8 cellular contexts compared by ENCODE assay signal in the genomic region with DNA sequence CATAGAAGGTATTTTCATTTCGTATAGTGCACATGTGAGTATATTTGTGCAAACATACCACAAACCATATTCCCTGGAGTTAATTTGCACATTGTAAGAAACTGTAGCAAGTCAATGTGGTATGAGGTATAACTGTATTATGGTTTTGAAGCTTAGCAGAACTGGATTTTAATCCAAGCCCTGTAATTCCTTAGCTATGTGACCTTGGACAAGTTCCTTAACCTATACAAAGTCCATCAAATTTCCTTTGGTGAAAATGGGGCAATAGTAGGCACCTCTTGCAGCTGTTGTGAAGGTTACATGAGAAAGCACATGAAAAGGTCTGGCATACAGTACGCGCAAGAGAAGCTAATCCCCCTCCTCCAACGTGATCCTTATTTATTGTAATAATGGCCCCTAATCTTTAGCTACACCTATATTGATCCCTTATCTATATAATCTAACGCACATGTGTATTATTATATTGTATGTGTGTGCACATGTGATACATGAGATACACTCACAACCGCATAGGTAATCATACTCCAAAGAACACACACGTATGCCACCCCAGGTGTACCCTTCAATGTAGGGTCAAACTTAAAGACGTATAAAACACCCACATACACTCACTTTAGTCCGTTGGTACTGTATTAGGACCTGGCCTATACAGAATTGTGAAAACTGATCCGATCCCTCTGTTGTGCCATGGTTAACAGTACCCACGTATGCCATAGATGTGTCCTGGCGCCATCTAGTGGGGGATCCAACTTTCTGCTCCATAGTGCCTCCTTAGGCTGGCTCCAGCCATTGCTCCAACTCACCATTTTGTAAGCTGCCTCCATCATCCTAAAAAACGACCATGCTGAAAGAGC.
DNase-seq lines count a peak whose midpoint lies in the region; ATAC-seq and TF ChIP-seq lines count a peak whose summit lies in the region.

No MANE protein-coding gene starts in this region.

- DNase-seq in ACHN (peak; percentile 73), NCI-H2029 (lab: John Stamatoyannopoulos, UW) (peak; percentile 56), T1000 (lab: John Stamatoyannopoulos, UW) (peak; percentile 15), astrocyte of the spinal cord (ENCODE audit: low read depth, low spot score) (peak; percentile 71), iPS DF 6.9 (ENCODE audit: low read depth, low spot score) (peak; percentile 82)
- DNase-seq in stimulated activated CD4-positive, alpha-beta T cell treated with anti-CD3 and anti-CD28 coated beads, Interleukin-12 subunit alpha, Interleukin-12 subunit beta, amount 100 ng/mL, for 4 hours: peak; percentile 57

- peak; percentile 98 for TF ChIP-seq CTCF in astrocyte of the spinal cord (IDR thresholded peaks at IDR 0.05; ENCODE audit: low read depth, low read length)

- no peaks in the 10 kb centered on the region for H3K36me3 ChIP-seq in iPS DF 6.9 (ENCODE audit: control insufficient read depth, insufficient read depth, low read length)

- no peaks in the 10 kb centered on the region for H3K27me3 ChIP-seq in iPS DF 6.9 (ENCODE audit: control insufficient read depth, insufficient read depth, low read length)

- H3K4me1 ChIP-seq in iPS DF 6.9 (ENCODE audit: control insufficient read depth, insufficient read depth, low read length): no peaks in the 10 kb centered on the region

- in situ Hi-C loops in ACHN (cut with HindIII; ENCODE audit: low pct_ligation_motif_present, low pct_unique_long_range_greater_than_20kb, low sequenced_read_pairs) (no loop called here), astrocyte of the spinal cord (cut with HindIII; ENCODE audit: low sequenced_read_pairs) (no loop called here)

- ATAC-seq in GM18861 (IDR thresholded peaks at IDR 0.05; ENCODE audit: unreplicated experiment) (peak; percentile 97), HG03045 (IDR thresholded peaks at IDR 0.05; ENCODE audit: unreplicated experiment) (peak; percentile 98)

- WGBS in iPS DF 6.9 (ENCODE audit: insufficient coverage, insufficient read length): no CpG with 5 or more reads among the region's 13 CpGs

- no peak overlapping the region for H3K27ac ChIP-seq in iPS DF 6.9 (ENCODE audit: low read length)

- H3K9me3 ChIP-seq in iPS DF 6.9 (ENCODE audit: control insufficient read depth, insufficient read depth, low read length): no peaks in the 10 kb centered on the region

- H3K4me3 ChIP-seq in astrocyte of the spinal cord (ENCODE audit: low read depth, low read length): no peak overlapping the region
- no peak overlapping the region for H3K4me3 ChIP-seq in iPS DF 6.9 (ENCODE audit: low read length)

Comparison
In these comparisons a context has a peak if more than half of its experiments do, and no peak if none do; other contexts are left out.
1. DNase-seq: peak in every context shown above with its lines; median percentile 82 in iPS DF 6.9; 73 in ACHN; 71 in astrocyte of the spinal cord; 57 in stimulated activated CD4-positive, alpha-beta T cell treated with anti-CD3 and anti-CD28 coated beads, Interleukin-12 subunit alpha, Interleukin-12 subunit beta, amount 100 ng/mL, for 4 hours; 56 in NCI-H2029; 15 in T1000.